In the genomic region with DNA sequence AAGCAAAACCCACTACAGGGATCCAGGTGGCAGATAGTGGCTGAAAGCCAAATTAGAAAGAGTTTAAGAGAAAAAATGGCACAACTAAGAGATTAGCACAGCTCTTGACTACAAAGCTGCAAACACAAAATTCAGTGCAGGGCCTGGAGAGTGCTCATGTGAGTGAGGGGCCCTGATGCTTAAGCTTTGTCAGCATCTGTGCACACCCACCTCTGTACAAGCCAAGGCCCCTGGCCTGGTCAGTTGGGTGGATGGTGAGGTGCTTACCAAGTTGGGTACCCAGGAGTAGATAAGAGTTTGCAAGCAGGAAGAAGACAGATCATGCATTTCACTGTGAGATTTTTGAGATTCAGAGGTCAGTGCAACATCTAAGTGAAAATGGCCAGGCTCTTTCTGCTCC, we compare ENCODE assay signal across 10 cellular contexts.
DNase-seq lines count a peak whose midpoint lies in the region; ATAC-seq and TF ChIP-seq lines count a peak whose summit lies in the region.
"Had no signal": no experiment of that assay in that cellular context is flagged by ENCODE, and none has a peak within 500 bp of the region (broad histone marks: within the 10 kb centered on the region; RNA-seq: fewer than 3 reads in every experiment).

No MANE protein-coding gene starts in this region.

- peak overlapping the region; percentile 52 for H2BK12ac ChIP-seq in trophoblast cell (ENCODE audit: low read length)

- H3K4me1 Mint-ChIP-seq in activated T-cell treated with anti-CD3 and anti-CD28 coated beads, Interleukin-2, amount 50 U/mL, for 4 hours (ENCODE audit: low read depth) = peaks cover 61% of the 10 kb centered on the region

- H4K91ac ChIP-seq in trophoblast cell (ENCODE audit: low read depth, low read length) = no peak overlapping the region

- H3K4me3 ChIP-seq in PC-3 (ENCODE audit: low read length) (no peak overlapping the region), trophoblast cell (ENCODE audit: low read depth, low read length) (no peak overlapping the region)

- no peaks in the 10 kb centered on the region for H3K36me3 ChIP-seq in PC-3 (ENCODE audit: low read depth, low read length)
- no peaks in the 10 kb centered on the region for H3K36me3 ChIP-seq in trophoblast cell (ENCODE audit: control insufficient read depth in 1 of 2, insufficient read depth in 2 of 2, low read length in 2 of 2)

- no peaks in the 10 kb centered on the region for H3K79me2 ChIP-seq in PC-3 (ENCODE audit: low read length)
- H3K79me2 ChIP-seq in trophoblast cell (ENCODE audit: control insufficient read depth, insufficient read depth, low read length, poor library complexity) = no peaks in the 10 kb centered on the region

- H3K27me3 ChIP-seq in PC-3 (ENCODE audit: low read length) (no peaks in the 10 kb centered on the region), trophoblast cell (ENCODE audit: insufficient read depth, low read length) (no peaks in the 10 kb centered on the region)

- CTCF ChIA-PET in PC-3 (lab: Charles Lee) = no interaction called here

- H3K9ac ChIP-seq in PC-3 (ENCODE audit: low read length) (no peak overlapping the region), trophoblast cell (ENCODE audit: low read length) (no peak overlapping the region)

- H3K9me2 ChIP-seq in PC-3 (replicated peaks; ENCODE audit: low read length) = no peaks in the 10 kb centered on the region

- no peak overlapping the region for H3K4ac ChIP-seq in trophoblast cell (ENCODE audit: low read depth, low read length)

- H3K4me1 ChIP-seq in PC-3 (ENCODE audit: insufficient read depth, low read length) (peaks cover 11% of the 10 kb centered on the region), trophoblast cell (ENCODE audit: control insufficient read depth in 1 of 2, insufficient read depth in 2 of 2, low read length in 2 of 2) (peaks cover 14 to 18% of the 10 kb centered on the region in 2 experiments)

- H3K9me3 ChIP-seq in PC-3 (ENCODE audit: low read length) (no peaks in the 10 kb centered on the region), trophoblast cell (ENCODE audit: insufficient read depth, low read depth, low read length) (no peaks in the 10 kb centered on the region)

- POLR2A ChIA-PET in PC-3 (lab: Charles Lee; ENCODE audit: unreplicated experiment) = no interaction called here

- H2BK120ac ChIP-seq in trophoblast cell (ENCODE audit: insufficient read depth, low read length, poor library complexity) = no peak overlapping the region

- no peak for DNase-seq in activated T-cell treated with anti-CD3 and anti-CD28 coated beads, Interleukin-2, amount 50 U/mL, for 4 hours
- DNase-seq in activated T-cell treated with anti-CD3 and anti-CD28 coated beads for 4 hours (no peak), PC-3 (no peak), trophoblast cell (no peak), NCI-H146 (lab: John Stamatoyannopoulos, UW) (no peak)
- no peak for DNase-seq in stimulated activated CD4-positive, alpha-beta T cell treated with anti-CD3 and anti-CD28 coated beads, Interleukin-2, amount 100 ng/mL, for 48 hours

- H3K4me3 Mint-ChIP-seq in activated T-cell treated with anti-CD3 and anti-CD28 coated beads, Interleukin-2, amount 50 U/mL, for 4 hours = peak overlapping the region; percentile 16
- H3K4me3 Mint-ChIP-seq: mesothelial cell of epicardium, type B pancreatic cell had no signal

- H4K12ac ChIP-seq in trophoblast cell (ENCODE audit: low read depth, low read length) = no peak overlapping the region

- no peak overlapping the region for H2BK5ac ChIP-seq in trophoblast cell (ENCODE audit: low read depth, low read length, poor library complexity)

- H3F3A ChIP-seq in PC-3 (ENCODE audit: low read length, unreplicated experiment) = no peaks in the 10 kb centered on the region

- no peaks in the 10 kb centered on the region for H3K27me3 Mint-ChIP-seq in activated T-cell treated with anti-CD3 and anti-CD28 coated beads, Interleukin-2, amount 50 U/mL, for 4 hours (ENCODE audit: low read depth)
- H3K27me3 Mint-ChIP-seq: type B pancreatic cell had no signal

- no TSS peak for BruUV-seq in PC-3 (replicated peaks; lab: Mats Ljungman, UMichigan)

- no peak overlapping the region for H3K14ac ChIP-seq in trophoblast cell (ENCODE audit: low read length)

- intact Hi-C loops in PC-3 (cut with micrococcal nuclease) = no loop called here

- H2AK5ac ChIP-seq in trophoblast cell (ENCODE audit: low read length) = no peak overlapping the region

- H3K27ac ChIP-seq in PC-3 (ENCODE audit: low read length) = no peak overlapping the region
- H3K27ac ChIP-seq in trophoblast cell (ENCODE audit: low read depth, low read length) = no peak overlapping the region

- no peaks in the 10 kb centered on the region for H4K20me1 ChIP-seq in PC-3 (ENCODE audit: low read length)

- H2AFZ ChIP-seq in PC-3 (ENCODE audit: low read length) (peak overlapping the region; percentile 54), trophoblast cell (ENCODE audit: insufficient read depth, low read length, poor library complexity) (no peak overlapping the region)

- no peak overlapping the region for H3K18ac ChIP-seq in trophoblast cell (ENCODE audit: low read length)

- no peak for TF ChIP-seq CTCF in PC-3 (conservative IDR thresholded peaks at IDR 0.05; ENCODE audit: low read depth, low read length)

- no peak overlapping the region for H3K23ac ChIP-seq in trophoblast cell (ENCODE audit: low read length)

- H4K8ac ChIP-seq in trophoblast cell (ENCODE audit: low read depth, low read length) = no peak overlapping the region

- H3K36me3 Mint-ChIP-seq in activated T-cell treated with anti-CD3 and anti-CD28 coated beads, Interleukin-2, amount 50 U/mL, for 4 hours (ENCODE audit: insufficient read depth) = no peaks in the 10 kb centered on the region
- H3K36me3 Mint-ChIP-seq: mesothelial cell of epicardium, type B pancreatic cell had no signal

- no peaks in the 10 kb centered on the region for H3K9me3 Mint-ChIP-seq in activated T-cell treated with anti-CD3 and anti-CD28 coated beads, Interleukin-2, amount 50 U/mL, for 4 hours
- H3K9me3 Mint-ChIP-seq: mesothelial cell of epicardium, type B pancreatic cell had no signal

- H3K79me1 ChIP-seq in trophoblast cell (ENCODE audit: low read length) = peaks cover 6% of the 10 kb centered on the region

- H3K4me2 ChIP-seq in PC-3 (ENCODE audit: low read length) (no peak overlapping the region), trophoblast cell (ENCODE audit: low read length) (no peak overlapping the region)

- ATAC-seq in activated T-cell treated with anti-CD3 and anti-CD28 coated beads, Interleukin-2, amount 50 U/mL, for 4 hours = peak; percentile 12 to 16
- peak; percentile 4 for ATAC-seq in GM21526 (IDR thresholded peaks at IDR 0.05; ENCODE audit: low FRiP score, unreplicated experiment)
- no peak for ATAC-seq in PC-3
- ATAC-seq in GM19467 (IDR thresholded peaks at IDR 0.05; ENCODE audit: unreplicated experiment) = no peak

Comparison
In these comparisons a context has a peak if more than half of its experiments do, and no peak if none do; other contexts are left out.
1. ATAC-seq: peak in activated T-cell treated with anti-CD3 and anti-CD28 coated beads, Interleukin-2, amount 50 U/mL, for 4 hours (2 of 2) and GM21526 (single experiment); none in PC-3 (single experiment) and GM19467 (single experiment).